8 cellular contexts compared by ENCODE assay signal in the genomic region with DNA sequence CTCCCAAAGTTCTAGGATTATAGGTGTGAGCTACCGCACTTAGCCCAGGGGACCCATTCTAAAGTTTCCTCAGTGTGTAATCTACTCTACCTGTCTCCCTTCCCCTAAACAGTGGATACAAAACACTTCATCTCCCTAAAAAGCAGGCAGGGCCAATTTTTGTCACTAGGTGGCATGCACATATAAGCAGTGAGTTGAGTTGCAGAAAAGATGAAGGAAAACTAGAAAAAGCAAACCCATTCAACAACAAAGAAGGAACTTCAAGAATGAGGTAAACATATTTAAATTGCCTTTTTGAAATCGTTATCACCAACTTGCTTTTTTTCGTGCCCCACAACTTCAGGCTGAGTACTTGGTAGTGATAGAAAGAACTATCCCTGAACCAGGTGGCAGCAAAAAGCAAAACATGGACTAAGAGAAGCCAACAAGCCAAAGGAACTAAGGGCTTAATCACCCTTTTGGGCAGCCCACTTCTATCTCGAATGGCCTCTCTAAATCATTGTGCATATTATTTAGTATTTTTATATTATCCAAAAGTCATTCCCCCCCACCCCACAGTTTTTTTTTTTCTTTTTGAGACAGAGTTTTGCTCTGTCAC. TPM values are rescaled to one million over a fixed set of nuclear protein-coding genes. Genes with fewer than 3 reads are reported as not detected.
DNase-seq lines count a peak whose midpoint lies in the region; ATAC-seq and TF ChIP-seq lines count a peak whose summit lies in the region.

No MANE protein-coding gene starts in this region.

- no peak for TF ChIP-seq POLR2A in NB4 (IDR thresholded peaks at IDR 0.05; ENCODE audit: extremely low read depth, insufficient read length)

- H3K9me3 Mint-ChIP-seq in T-helper 2 cell treated with Interferon-gamma antibody and Interleukin-4, amounts not matched to agents 5 μg/mL and 100 μg/mL, for 36 hours: no peaks in the 10 kb centered on the region
- H3K9me3 Mint-ChIP-seq in naive thymus-derived CD8-positive, alpha-beta T cell: no peaks in the 10 kb centered on the region

- POLR2A ChIA-PET in naive thymus-derived CD8-positive, alpha-beta T cell (lab: Charles Lee): no interaction called here

- H3K36me3 Mint-ChIP-seq in T-helper 2 cell treated with Interferon-gamma antibody and Interleukin-4, amounts not matched to agents 5 μg/mL and 100 μg/mL, for 36 hours (ENCODE audit: low read depth): no peaks in the 10 kb centered on the region
- peaks cover 0 to 3% (median 0%) of the 10 kb centered on the region in 3 donors for H3K36me3 Mint-ChIP-seq in naive thymus-derived CD8-positive, alpha-beta T cell

- ATAC-seq in GM21367 (IDR thresholded peaks at IDR 0.05; ENCODE audit: unreplicated experiment) (peak; percentile 62), omental fat pad (ENCODE audit: low FRiP score) (no peak)
- ATAC-seq in naive thymus-derived CD8-positive, alpha-beta T cell: peak in 1 of 2 donors; percentile 39

- no peak overlapping the region for H3K4me3 Mint-ChIP-seq in T-helper 2 cell treated with Interferon-gamma antibody and Interleukin-4, amounts not matched to agents 5 μg/mL and 100 μg/mL, for 36 hours
- H3K4me3 Mint-ChIP-seq in naive thymus-derived CD8-positive, alpha-beta T cell: no peak overlapping the region

- H3K4me1 Mint-ChIP-seq in T-helper 2 cell treated with Interferon-gamma antibody and Interleukin-4, amounts not matched to agents 5 μg/mL and 100 μg/mL, for 36 hours (ENCODE audit: low read depth): no peaks in the 10 kb centered on the region
- no peaks in the 10 kb centered on the region for H3K4me1 Mint-ChIP-seq in naive thymus-derived CD8-positive, alpha-beta T cell

- no peak overlapping the region for H3K4me3 ChIP-seq in NB4 (ENCODE audit: low read depth, low read length)
- no peak overlapping the region for H3K4me3 ChIP-seq in epithelial cell of esophagus (ENCODE audit: low read length)

- peak; percentile 81 for DNase-seq in DMS53 (lab: John Stamatoyannopoulos, UW)
- DNase-seq in NB4 (ENCODE audit: low read depth): peak; percentile 74
- DNase-seq in T-helper 2 cell treated with Interferon-gamma antibody and Interleukin-4, amounts not matched to agents 5 μg/mL and 100 μg/mL, for 36 hours (ENCODE audit: low spot score): peak; percentile 21
- DNase-seq in epithelial cell of esophagus (ENCODE audit: low read depth): peak; percentile 68
- peak in 7 of 10 donors; percentile 3 to 31 (median 26) for DNase-seq in naive thymus-derived CD8-positive, alpha-beta T cell
- no peak for DNase-seq in omental fat pad (ENCODE audit: low spot score)
- no peak for DNase-seq in central memory CD4-positive, alpha-beta T cell

- TF ChIP-seq CTCF in NB4 (IDR thresholded peaks at IDR 0.05; ENCODE audit: low read depth, low read length): peak; percentile 78
- peak; percentile 84 for TF ChIP-seq CTCF in epithelial cell of esophagus (IDR thresholded peaks at IDR 0.05; ENCODE audit: insufficient read depth, low read depth, low read length, missing control alignments)
- TF ChIP-seq CTCF in omental fat pad (IDR thresholded peaks at IDR 0.05): no peak

- H3K27me3 Mint-ChIP-seq in T-helper 2 cell treated with Interferon-gamma antibody and Interleukin-4, amounts not matched to agents 5 μg/mL and 100 μg/mL, for 36 hours (ENCODE audit: low read depth): peaks cover 5% of the 10 kb centered on the region
- no peaks in the 10 kb centered on the region for H3K27me3 Mint-ChIP-seq in naive thymus-derived CD8-positive, alpha-beta T cell

- no peak overlapping the region for H3K27ac Mint-ChIP-seq in T-helper 2 cell treated with Interferon-gamma antibody and Interleukin-4, amounts not matched to agents 5 μg/mL and 100 μg/mL, for 36 hours
- peak overlapping the region in 1 of 10 donors; percentile 52 for H3K27ac Mint-ChIP-seq in naive thymus-derived CD8-positive, alpha-beta T cell

RNA-seq across cellular contexts. Expression of gene ALDH9A1, which starts 19.7 kb away (rescaled TPM):
- 10 to 100 TPM; 35.9 to 40.8 TPM for total RNA-seq in naive thymus-derived CD8-positive, alpha-beta T cell
- polyA plus RNA-seq in naive thymus-derived CD8-positive, alpha-beta T cell: 10 to 100 TPM; 67.7 to 90.3 (median 79.4) TPM
- total RNA-seq in omental fat pad: 100 to 1,000 TPM in 3 of 4 donors, 10 to 100 TPM in 1; 66.5 to 176 (median 131) TPM

RNA-seq across cellular contexts. Expression of gene TMCO1, which starts 50.7 kb away (rescaled TPM):
- 10 to 100 TPM; 54.4 to 54.7 TPM for total RNA-seq in naive thymus-derived CD8-positive, alpha-beta T cell
- 100 to 1,000 TPM in 1 of 3 donors, 10 to 100 TPM in 2; 92.3 to 126 (median 97.3) TPM for polyA plus RNA-seq in naive thymus-derived CD8-positive, alpha-beta T cell
- 10 to 100 TPM; 50.8 to 62.5 (median 53.2) TPM for total RNA-seq in omental fat pad

Comparison
In these comparisons a context has a peak if more than half of its experiments do, and no peak if none do; other contexts are left out.
1. DNase-seq: peak in DMS53 (single experiment), NB4 (single experiment), T-helper 2 cell treated with Interferon-gamma antibody and Interleukin-4, amounts not matched to agents 5 μg/mL and 100 μg/mL, for 36 hours (single experiment), epithelial cell of esophagus (single experiment) and naive thymus-derived CD8-positive, alpha-beta T cell (7 of 10); none in omental fat pad (single experiment) and central memory CD4-positive, alpha-beta T cell (single experiment).
2. CTCF ChIP-seq: peak in NB4 (single experiment) and epithelial cell of esophagus (single experiment); none in omental fat pad (0 of 3).